In the genomic region with DNA sequence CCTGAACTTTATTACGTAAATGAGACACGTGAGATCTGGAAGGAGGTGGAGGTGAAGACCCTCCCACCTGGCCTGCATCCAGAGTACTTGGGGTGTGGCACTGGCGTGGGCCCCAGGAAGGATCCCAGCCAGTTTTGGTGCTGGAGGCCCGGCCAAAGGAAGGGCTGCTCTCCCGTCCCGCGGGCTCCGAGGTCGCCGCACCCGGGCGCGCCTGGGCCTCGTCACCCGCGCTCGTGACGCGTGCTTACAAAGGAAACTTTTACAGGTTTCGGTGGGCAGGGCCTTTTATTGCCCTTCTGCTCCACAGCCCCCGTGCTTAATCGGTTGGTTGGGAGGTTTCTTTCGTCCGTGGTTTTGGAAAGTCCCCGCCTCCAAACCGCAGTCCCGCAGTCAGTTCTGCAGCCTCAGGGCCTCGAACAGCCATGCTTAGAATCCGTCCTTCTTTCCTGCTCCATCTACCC, we compare ENCODE assay signal across 8 cellular contexts. TPM values are rescaled to one million over a fixed set of nuclear protein-coding genes. Genes with fewer than 3 reads are reported as not detected.
DNase-seq lines count a peak whose midpoint lies in the region; ATAC-seq lines count a peak whose summit lies in the region.

No MANE protein-coding gene starts in this region.

- peaks cover 8 to 39% of the 10 kb centered on the region in 2 donors for H3K9me3 Mint-ChIP-seq in activated naive CD4-positive, alpha-beta T cell treated with anti-CD3 and anti-CD28 coated beads, Interleukin-2, amount 50 U/mL, for 72 hours
- H3K9me3 Mint-ChIP-seq in immature natural killer cell, result peaks cover 9 to 39% (median 15%) of the 10 kb centered on the region in 6 donors

- peaks cover 52% of the 10 kb centered on the region for H4K20me1 ChIP-seq in BLaER1

- H3K27ac Mint-ChIP-seq in activated naive CD4-positive, alpha-beta T cell treated with anti-CD3 and anti-CD28 coated beads, Interleukin-2, amount 50 U/mL, for 72 hours, result no peak overlapping the region
- H3K27ac Mint-ChIP-seq in immature natural killer cell, result peak overlapping the region in 2 of 6 donors; percentile 22 to 23

- peak; percentile 21 to 53 for DNase-seq in activated naive CD4-positive, alpha-beta T cell treated with anti-CD3 and anti-CD28 coated beads, Interleukin-2, amount 50 U/mL, for 72 hours (ENCODE audit: low spot score in 2 of 2)
- DNase-seq in immature natural killer cell (peak; percentile 42 to 60 (median 53)), NCI-H146 (lab: John Stamatoyannopoulos, UW) (no peak), NCI-H2081 (lab: John Stamatoyannopoulos, UW) (no peak)
- peak; percentile 64 for DNase-seq in stimulated activated CD4-positive, alpha-beta T cell treated with anti-CD3 and anti-CD28 coated beads, Interleukin-4, amount 100 ng/mL, for 24 hours

- peaks cover 36 to 49% of the 10 kb centered on the region in 2 donors for H3K36me3 Mint-ChIP-seq in activated naive CD4-positive, alpha-beta T cell treated with anti-CD3 and anti-CD28 coated beads, Interleukin-2, amount 50 U/mL, for 72 hours
- H3K36me3 Mint-ChIP-seq in immature natural killer cell, result peaks cover 2 to 5% (median 3%) of the 10 kb centered on the region in 3 donors

- peak; percentile 58 for ATAC-seq in GM21360 (IDR thresholded peaks at IDR 0.05; ENCODE audit: unreplicated experiment)
- ATAC-seq in activated naive CD4-positive, alpha-beta T cell treated with anti-CD3 and anti-CD28 coated beads, Interleukin-2, amount 50 U/mL, for 72 hours, result peak; percentile 69 to 72

- H3K27ac ChIP-seq in BLaER1 (no peak overlapping the region), HUES6 (ENCODE audit: low read depth, low read length) (no peak overlapping the region)

- peaks cover 19 to 33% of the 10 kb centered on the region in 2 donors for H3K4me1 Mint-ChIP-seq in immature natural killer cell

- peak overlapping the region; percentile 43 to 79 (median 61) for H3K4me3 Mint-ChIP-seq in immature natural killer cell

- H3K27me3 Mint-ChIP-seq in immature natural killer cell (ENCODE audit: low read depth in 3 of 3), result peaks cover 50 to 80% (median 60%) of the 10 kb centered on the region in 3 donors

- H3K9ac ChIP-seq in BLaER1, result no peak overlapping the region
- no peak overlapping the region for H3K9ac ChIP-seq in HUES6 (ENCODE audit: low read length)

- peak overlapping the region; percentile 71 for H3K4me2 ChIP-seq in BLaER1

- H3K9me3 ChIP-seq in BLaER1 (peaks cover 45% of the 10 kb centered on the region), HUES6 (ENCODE audit: control insufficient read depth, insufficient read depth, low read depth, low read length) (no peaks in the 10 kb centered on the region)

- peaks cover 18% of the 10 kb centered on the region for H3K4me1 ChIP-seq in BLaER1
- peaks cover 34% of the 10 kb centered on the region for H3K4me1 ChIP-seq in HUES6 (ENCODE audit: control insufficient read depth, insufficient read depth, low read length)

- peak overlapping the region; percentile 53 for H3K4me3 ChIP-seq in BLaER1
- H3K4me3 ChIP-seq in HUES6 (ENCODE audit: low read depth, low read length), result peak overlapping the region; percentile 68

- H3K36me3 ChIP-seq in BLaER1 (peaks cover 1% of the 10 kb centered on the region), HUES6 (ENCODE audit: control insufficient read depth, insufficient read depth, low read length) (no peaks in the 10 kb centered on the region)

- H3K27me3 ChIP-seq in BLaER1, result peaks cover 74% of the 10 kb centered on the region
- peaks cover 87% of the 10 kb centered on the region for H3K27me3 ChIP-seq in HUES6 (ENCODE audit: control insufficient read depth, insufficient read depth, low read length)

RNA-seq across cellular contexts. Expression of a gene that starts 29.2 kb away (rescaled TPM):
- under 1 TPM; 0.43 to 0.68 TPM for total RNA-seq in activated naive CD4-positive, alpha-beta T cell treated with anti-CD3 and anti-CD28 coated beads, Interleukin-2, amount 50 U/mL, for 72 hours
- 1 to 10 TPM; 2.3 to 8.3 (median 2.6) TPM for polyA plus RNA-seq in immature natural killer cell

RNA-seq across cellular contexts. Expression of a gene that starts 29.6 kb away (rescaled TPM):
- total RNA-seq in activated naive CD4-positive, alpha-beta T cell treated with anti-CD3 and anti-CD28 coated beads, Interleukin-2, amount 50 U/mL, for 72 hours, result under 1 TPM in 1 of 2 donors, not detected in 1; 0.20 TPM
- under 1 TPM in 1 of 3 donors, not detected in 2; 0.55 TPM for polyA plus RNA-seq in immature natural killer cell

RNA-seq across cellular contexts. Expression of a gene that starts 44.1 kb away (rescaled TPM):
- under 1 TPM; 0.09 to 0.23 TPM for total RNA-seq in activated naive CD4-positive, alpha-beta T cell treated with anti-CD3 and anti-CD28 coated beads, Interleukin-2, amount 50 U/mL, for 72 hours
- polyA plus RNA-seq in immature natural killer cell, result under 1 TPM in 2 of 3 donors, not detected in 1; 0.40 to 0.50 TPM

Comparison
In these comparisons a context has a peak if more than half of its experiments do, and no peak if none do; other contexts are left out.
1. DNase-seq: peak in activated naive CD4-positive, alpha-beta T cell treated with anti-CD3 and anti-CD28 coated beads, Interleukin-2, amount 50 U/mL, for 72 hours (2 of 2), immature natural killer cell (3 of 3) and stimulated activated CD4-positive, alpha-beta T cell treated with anti-CD3 and anti-CD28 coated beads, Interleukin-4, amount 100 ng/mL, for 24 hours (single experiment); none in NCI-H146 (single experiment) and NCI-H2081 (0 of 2).